Comparison of ENCODE assay signal across 13 cellular contexts in genomic region chr5:14326035-14326909, GRCh38.
DNase-seq lines count a peak whose midpoint lies in the region; ATAC-seq and TF ChIP-seq lines count a peak whose summit lies in the region.
"Had no signal": no experiment of that assay in that cellular context is flagged by ENCODE, and none has a peak within 500 bp of the region (broad histone marks: within the 10 kb centered on the region; RNA-seq: fewer than 3 reads in every experiment).

No MANE protein-coding gene starts in this region.

- H3K4me3 ChIP-seq in AG09309 (ENCODE audit: control insufficient read depth, low read depth, low read length), result no peak overlapping the region
- no peak overlapping the region for H3K4me3 ChIP-seq in WERI-Rb-1 (ENCODE audit: low read depth, low read length)
- H3K4me3 ChIP-seq in kidney epithelial cell (ENCODE audit: low read depth, low read length), result no peak overlapping the region
- H3K4me3 ChIP-seq: gastroesophageal sphincter, transverse colon had no signal

- no peaks in the 10 kb centered on the region for H3K9me3 Mint-ChIP-seq in activated T-helper 2 cell treated with anti-CD3 and anti-CD28 coated beads, Interferon-gamma antibody, Interleukin-2, Interleukin-4, amounts not matched to agents 10 μg/mL and 5 μg/mL and 100 μg/mL, durations not matched to agents 14 hours and 24 hours and 36 hours

- H3K4me3 Mint-ChIP-seq in activated T-helper 2 cell treated with anti-CD3 and anti-CD28 coated beads, Interferon-gamma antibody, Interleukin-2, Interleukin-4, amounts not matched to agents 10 μg/mL and 5 μg/mL and 100 μg/mL, durations not matched to agents 14 hours and 24 hours and 36 hours (ENCODE audit: low read depth), result no peak overlapping the region

- H3K4me1 Mint-ChIP-seq in activated T-helper 2 cell treated with anti-CD3 and anti-CD28 coated beads, Interferon-gamma antibody, Interleukin-2, Interleukin-4, amounts not matched to agents 10 μg/mL and 5 μg/mL and 100 μg/mL, durations not matched to agents 14 hours and 24 hours and 36 hours (ENCODE audit: low read depth), result peaks cover 3% of the 10 kb centered on the region

- H3K9me3 ChIP-seq in WERI-Rb-1 (ENCODE audit: severe bottlenecking), result no peaks in the 10 kb centered on the region
- H3K9me3 ChIP-seq: gastroesophageal sphincter, transverse colon had no signal

- H3K36me3 Mint-ChIP-seq in activated T-helper 2 cell treated with anti-CD3 and anti-CD28 coated beads, Interferon-gamma antibody, Interleukin-2, Interleukin-4, amounts not matched to agents 10 μg/mL and 5 μg/mL and 100 μg/mL, durations not matched to agents 14 hours and 24 hours and 36 hours (ENCODE audit: low read depth), result no peaks in the 10 kb centered on the region

- H3K27ac ChIP-seq in WERI-Rb-1, result no peak overlapping the region
- H3K27ac ChIP-seq: gastroesophageal sphincter, transverse colon had no signal

- intact Hi-C loops in activated T-helper 2 cell treated with anti-CD3 and anti-CD28 coated beads, Interferon-gamma antibody, Interleukin-2, Interleukin-4, amounts not matched to agents 10 μg/mL and 5 μg/mL and 100 μg/mL, durations not matched to agents 14 hours and 24 hours and 36 hours (cut with micrococcal nuclease), result no loop called here

- ATAC-seq in HG03520 (IDR thresholded peaks at IDR 0.05; ENCODE audit: unreplicated experiment), result no peak
- ATAC-seq: gastroesophageal sphincter had no signal

- H3K36me3 ChIP-seq in WERI-Rb-1 (no peaks in the 10 kb centered on the region; the same call in none of the 2 replicates), kidney epithelial cell (ENCODE audit: control insufficient read depth, insufficient read depth, low read length) (peaks cover 2% of the 10 kb centered on the region)
- H3K36me3 ChIP-seq: transverse colon had no signal

- peak; percentile 30 for TF ChIP-seq CTCF in AG09309 (IDR thresholded peaks at IDR 0.05; ENCODE audit: control insufficient read depth, insufficient read depth, low read depth, low read length, missing control alignments)
- TF ChIP-seq CTCF in WERI-Rb-1 (IDR thresholded peaks at IDR 0.05; ENCODE audit: low read depth, low read length), result peak; percentile 78
- TF ChIP-seq CTCF in kidney epithelial cell (IDR thresholded peaks at IDR 0.05; ENCODE audit: insufficient read depth, low read length, poor library complexity, severe bottlenecking), result peak; percentile 10

- H3K27me3 Mint-ChIP-seq in activated T-helper 2 cell treated with anti-CD3 and anti-CD28 coated beads, Interferon-gamma antibody, Interleukin-2, Interleukin-4, amounts not matched to agents 10 μg/mL and 5 μg/mL and 100 μg/mL, durations not matched to agents 14 hours and 24 hours and 36 hours (ENCODE audit: low read depth), result peaks cover 3% of the 10 kb centered on the region

- H3K27me3 ChIP-seq in WERI-Rb-1 (ENCODE audit: insufficient read depth, low read depth, severe bottlenecking) (no peaks in the 10 kb centered on the region), kidney epithelial cell (ENCODE audit: control insufficient read depth, insufficient read depth, low read length) (no peaks in the 10 kb centered on the region)
- H3K27me3 ChIP-seq: gastroesophageal sphincter, transverse colon had no signal

- DNase-seq in AG09309 (ENCODE audit: low read depth), result no peak
- peak; percentile 10 for DNase-seq in HT-29 (ENCODE audit: low spot score)
- peak; percentile 35 for DNase-seq in WERI-Rb-1
- DNase-seq in kidney epithelial cell (ENCODE audit: low read depth), result no peak
- no peak for DNase-seq in NCI-H2029 treated with DMSO at 0.1 percent for 48 hours (lab: John Stamatoyannopoulos, UW)
- no peak for DNase-seq in Ammon's horn (ENCODE audit: low spot score)
- DNase-seq in activated T-helper 2 cell treated with anti-CD3 and anti-CD28 coated beads, Interferon-gamma antibody, Interleukin-2, Interleukin-4, amounts not matched to agents 10 μg/mL and 5 μg/mL and 100 μg/mL, durations not matched to agents 14 hours and 24 hours and 36 hours (ENCODE audit: low spot score), result no peak
- DNase-seq: activated T-cell treated with anti-CD3 and anti-CD28 coated beads for 4 hours, DMS153, NCI-H526 treated with DMSO at 0.1 percent for 48 hours, transverse colon had no signal

- no peak overlapping the region for H3K27ac Mint-ChIP-seq in activated T-helper 2 cell treated with anti-CD3 and anti-CD28 coated beads, Interferon-gamma antibody, Interleukin-2, Interleukin-4, amounts not matched to agents 10 μg/mL and 5 μg/mL and 100 μg/mL, durations not matched to agents 14 hours and 24 hours and 36 hours

Comparison
In these comparisons a context has a peak if more than half of its experiments do, and no peak if none do; other contexts are left out.
1. DNase-seq: peak in HT-29 (single experiment) and WERI-Rb-1 (single experiment); none in AG09309 (single experiment), kidney epithelial cell (single experiment), NCI-H2029 treated with DMSO at 0.1 percent for 48 hours (single experiment), Ammon's horn (single experiment) and activated T-helper 2 cell treated with anti-CD3 and anti-CD28 coated beads, Interferon-gamma antibody, Interleukin-2, Interleukin-4, amounts not matched to agents 10 μg/mL and 5 μg/mL and 100 μg/mL, durations not matched to agents 14 hours and 24 hours and 36 hours (single experiment).
2. CTCF ChIP-seq: peak in every context shown above with its lines; median percentile 78 in WERI-Rb-1; 30 in AG09309; 10 in kidney epithelial cell.